ENCODE assay signal across 23 cellular contexts in the genomic region with DNA sequence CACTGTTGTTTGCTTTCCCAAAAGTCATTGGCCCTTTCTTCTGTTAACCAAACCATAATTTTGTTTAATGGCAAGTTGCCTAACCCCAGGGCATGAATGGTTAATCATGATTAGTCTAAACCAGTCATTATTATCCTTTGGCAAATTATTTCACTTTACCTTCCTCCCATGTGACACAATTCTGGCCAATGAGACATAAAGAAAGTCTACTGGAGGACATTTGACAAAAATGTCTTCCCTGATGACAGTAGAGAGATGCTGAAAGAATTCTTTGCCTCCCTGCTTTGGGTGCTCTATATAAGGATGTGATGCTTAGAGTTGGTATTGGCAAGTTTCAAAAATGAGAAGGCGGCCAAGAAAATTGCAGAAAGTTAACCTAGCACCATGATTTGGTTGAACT.
DNase-seq lines count a peak whose midpoint lies in the region; FAIRE-seq and TF ChIP-seq lines count a peak whose summit lies in the region.
"Had no signal": no experiment of that assay in that cellular context is flagged by ENCODE, and none has a peak within 500 bp of the region (broad histone marks: within the 10 kb centered on the region; RNA-seq: fewer than 3 reads in every experiment).

No MANE protein-coding gene starts in this region.

- H3K9me3 Mint-ChIP-seq in nephron (peaks cover 2% of the 10 kb centered on the region), immature natural killer cell (no peaks in the 10 kb centered on the region)
- H3K9me3 Mint-ChIP-seq: GM23338; T-helper 1 cell treated with Interleukin-12 subunit alpha and Interleukin-12 subunit beta and Interleukin-4 antibody, amounts not matched to agents 30 μg/mL and 1 μg/mL, for 36 hours had no signal

- peaks cover 9 to 23% (median 12%) of the 10 kb centered on the region in 10 experiments; a peak in 18 of 20 replicates for H3K4me1 ChIP-seq in BLaER1 treated with 17β-estradiol and CSF1 and Interleukin-3, amounts not matched to agents 10 nM and 100 nM
- H3K4me1 ChIP-seq: SJCRH30 had no signal

- H3K4me2 ChIP-seq in BLaER1 treated with 17β-estradiol and CSF1 and Interleukin-3, amounts not matched to agents 10 nM and 100 nM: peak overlapping the region; percentile 3 to 65 (median 26); a peak in 17 of 22 replicates
- H3K4me2 ChIP-seq: GM23338, KMS-11 had no signal

- peaks cover 45 to 86% (median 68%) of the 10 kb centered on the region in 11 experiments for H3K36me3 ChIP-seq in BLaER1 treated with 17β-estradiol and CSF1 and Interleukin-3, amounts not matched to agents 10 nM and 100 nM

- H3K36me3 Mint-ChIP-seq in nephron (ENCODE audit: low read depth) (peaks cover 48% of the 10 kb centered on the region), immature natural killer cell (peaks cover 11 to 30% (median 18%) of the 10 kb centered on the region in 3 donors)

- no peaks in the 10 kb centered on the region for H3K27me3 Mint-ChIP-seq in nephron (ENCODE audit: low read depth)
- peaks cover 0 to 2% (median 0%) of the 10 kb centered on the region in 3 donors for H3K27me3 Mint-ChIP-seq in immature natural killer cell (ENCODE audit: low read depth in 3 of 3)

- H3K27me3 ChIP-seq in BLaER1 treated with 17β-estradiol and CSF1 and Interleukin-3, amounts not matched to agents 10 nM and 100 nM: no peaks in the 10 kb centered on the region
- H3K27me3 ChIP-seq: SJCRH30 had no signal

- DNase-seq in GM19239 (ENCODE audit: insufficient read length, low spot score) (no peak), RCC 7860 (ENCODE audit: low spot score) (peak; percentile 21), immature natural killer cell (no peak), KG1 (lab: John Stamatoyannopoulos, UW) (no peak), SHP77 treated with DMSO at 0.1 percent for 48 hours (lab: John Stamatoyannopoulos, UW) (no peak)
- no peak for DNase-seq in activated CD4-positive, alpha-beta T cell treated with anti-CD3 and anti-CD28 coated beads, Interleukin-2, amount 50 U/mL, for 4 hours
- DNase-seq: DMS 273 treated with DMSO at 0.1 percent for 48 hours, DND-41, NCI-H1048, NCI-H146, NCI-H2029 treated with DMSO at 0.1 percent for 48 hours, NCI-H2171, NCI-H446, NCI-H748 treated with DMSO at 0.1 percent for 48 hours, PC-3, SJCRH30 had no signal

- H3K4me3 ChIP-seq in BLaER1 treated with 17β-estradiol and CSF1 and Interleukin-3, amounts not matched to agents 10 nM and 100 nM: no peak overlapping the region
- H3K4me3 ChIP-seq: GM23338, SJCRH30 had no signal

- peaks cover 0 to 17% (median 0%) of the 10 kb centered on the region in 11 experiments; a peak in 3 of 22 replicates for H4K20me1 ChIP-seq in BLaER1 treated with 17β-estradiol and CSF1 and Interleukin-3, amounts not matched to agents 10 nM and 100 nM

- peak; percentile 88 for FAIRE-seq in GM19239 (lab: Jason Lieb, UNC)
- FAIRE-seq in RCC 7860 (lab: Jason Lieb, UNC): no peak
- FAIRE-seq: HepG2 had no signal

- no peak for TF ChIP-seq CTCF in nephron (IDR thresholded peaks at IDR 0.05; ENCODE audit: unreplicated experiment in 3 of 3)

- H3K4me3 Mint-ChIP-seq in nephron (no peak overlapping the region), immature natural killer cell (no peak overlapping the region)
- H3K4me3 Mint-ChIP-seq: GM23338; T-helper 1 cell treated with Interleukin-12 subunit alpha and Interleukin-12 subunit beta and Interleukin-4 antibody, amounts not matched to agents 30 μg/mL and 1 μg/mL, for 36 hours had no signal

- no peak overlapping the region for H3K9ac ChIP-seq in BLaER1 treated with 17β-estradiol and CSF1 and Interleukin-3, amounts not matched to agents 10 nM and 100 nM
- H3K9ac ChIP-seq: KMS-11 had no signal

- no peaks in the 10 kb centered on the region for H3K9me3 ChIP-seq in BLaER1 treated with 17β-estradiol and CSF1 and Interleukin-3, amounts not matched to agents 10 nM and 100 nM (replicated peaks in 1 of 11)
- H3K9me3 ChIP-seq: SJCRH30 had no signal

- H3K4me1 Mint-ChIP-seq in nephron: no peaks in the 10 kb centered on the region
- H3K4me1 Mint-ChIP-seq in immature natural killer cell: no peaks in the 10 kb centered on the region

- H3K27ac Mint-ChIP-seq in nephron: peak overlapping the region; percentile 46 to 85 (median 74)
- H3K27ac Mint-ChIP-seq in immature natural killer cell: no peak overlapping the region
- H3K27ac Mint-ChIP-seq: GM23338; T-helper 1 cell treated with Interleukin-12 subunit alpha and Interleukin-12 subunit beta and Interleukin-4 antibody, amounts not matched to agents 30 μg/mL and 1 μg/mL, for 36 hours had no signal

- H3K27ac ChIP-seq in BLaER1 treated with 17β-estradiol and CSF1 and Interleukin-3, amounts not matched to agents 10 nM and 100 nM: no peak overlapping the region
- H3K27ac ChIP-seq: C4-2B, KMS-11, SJCRH30 had no signal

Comparison
In these comparisons a context has a peak if more than half of its experiments do, and no peak if none do; other contexts are left out.
1. H3K27ac Mint-ChIP-seq: peak in nephron (3 of 3); none in immature natural killer cell (0 of 6).